ENCODE assay signal across 1 cellular context in genomic region chrX:55116589-55116988, GRCh38.
TF ChIP-seq lines count a peak whose summit lies in the region.
"Not testable (repeated sequence)": the region's sequence is repeated elsewhere in the genome, so short reads cannot be mapped to it uniquely, and the experiment has no call there.

No MANE protein-coding gene starts in this region.

TF ChIP-seq in K562, 482 proteins besides CTCF, POLR2A, EP300 and RAD21 (continues in another document):
- TF ChIP-seq PML (IDR thresholded peaks at IDR 0.05; ENCODE audit: low read length): peak; percentile 88
- TF ChIP-seq, protein P1, sequence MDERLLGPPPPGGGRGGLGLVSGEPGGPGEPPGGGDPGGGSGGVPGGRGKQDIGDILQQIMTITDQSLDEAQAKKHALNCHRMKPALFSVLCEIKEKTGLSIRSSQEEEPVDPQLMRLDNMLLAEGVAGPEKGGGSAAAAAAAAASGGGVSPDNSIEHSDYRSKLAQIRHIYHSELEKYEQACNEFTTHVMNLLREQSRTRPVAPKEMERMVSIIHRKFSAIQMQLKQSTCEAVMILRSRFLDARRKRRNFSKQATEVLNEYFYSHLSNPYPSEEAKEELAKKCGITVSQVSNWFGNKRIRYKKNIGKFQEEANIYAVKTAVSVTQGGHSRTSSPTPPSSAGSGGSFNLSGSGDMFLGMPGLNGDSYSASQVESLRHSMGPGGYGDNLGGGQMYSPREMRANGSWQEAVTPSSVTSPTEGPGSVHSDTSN (CRISPR knock-in tag; IDR thresholded peaks at IDR 0.05; ENCODE audit: low read depth): not testable (repeated sequence)
- TF ChIP-seq, protein P1 (tag; conservative IDR thresholded peaks at IDR 0.05; ENCODE audit: low read depth): peak; percentile 73
- TF ChIP-seq HDAC3 (IDR thresholded peaks at IDR 0.05; ENCODE audit: borderline replicate concordance, partially characterized antibody): peak; percentile 85
- TF ChIP-seq NR2C2 (CRISPR knock-in tag; IDR thresholded peaks at IDR 0.05); FOXM1 (CRISPR knock-in tag; IDR thresholded peaks at IDR 0.05; ENCODE audit: low read depth); TEAD4 (CRISPR knock-in tag; IDR thresholded peaks at IDR 0.05; ENCODE audit: borderline replicate concordance): not testable (repeated sequence)
- 0 out of 2 replicates have a peak, but pooled peaks have one; percentile 27 for TF ChIP-seq NR2C2 (tag; IDR thresholded peaks at IDR 0.05)
- TF ChIP-seq, protein P2, sequence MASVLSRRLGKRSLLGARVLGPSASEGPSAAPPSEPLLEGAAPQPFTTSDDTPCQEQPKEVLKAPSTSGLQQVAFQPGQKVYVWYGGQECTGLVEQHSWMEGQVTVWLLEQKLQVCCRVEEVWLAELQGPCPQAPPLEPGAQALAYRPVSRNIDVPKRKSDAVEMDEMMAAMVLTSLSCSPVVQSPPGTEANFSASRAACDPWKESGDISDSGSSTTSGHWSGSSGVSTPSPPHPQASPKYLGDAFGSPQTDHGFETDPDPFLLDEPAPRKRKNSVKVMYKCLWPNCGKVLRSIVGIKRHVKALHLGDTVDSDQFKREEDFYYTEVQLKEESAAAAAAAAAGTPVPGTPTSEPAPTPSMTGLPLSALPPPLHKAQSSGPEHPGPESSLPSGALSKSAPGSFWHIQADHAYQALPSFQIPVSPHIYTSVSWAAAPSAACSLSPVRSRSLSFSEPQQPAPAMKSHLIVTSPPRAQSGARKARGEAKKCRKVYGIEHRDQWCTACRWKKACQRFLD (CRISPR knock-in tag; IDR thresholded peaks at IDR 0.05): peak; percentile 45; the same call in 1 of the 2 replicates
- peak; percentile 85 for TF ChIP-seq GATA2 (CRISPR knock-in tag; IDR thresholded peaks at IDR 0.05)
- TF ChIP-seq, protein P3, sequence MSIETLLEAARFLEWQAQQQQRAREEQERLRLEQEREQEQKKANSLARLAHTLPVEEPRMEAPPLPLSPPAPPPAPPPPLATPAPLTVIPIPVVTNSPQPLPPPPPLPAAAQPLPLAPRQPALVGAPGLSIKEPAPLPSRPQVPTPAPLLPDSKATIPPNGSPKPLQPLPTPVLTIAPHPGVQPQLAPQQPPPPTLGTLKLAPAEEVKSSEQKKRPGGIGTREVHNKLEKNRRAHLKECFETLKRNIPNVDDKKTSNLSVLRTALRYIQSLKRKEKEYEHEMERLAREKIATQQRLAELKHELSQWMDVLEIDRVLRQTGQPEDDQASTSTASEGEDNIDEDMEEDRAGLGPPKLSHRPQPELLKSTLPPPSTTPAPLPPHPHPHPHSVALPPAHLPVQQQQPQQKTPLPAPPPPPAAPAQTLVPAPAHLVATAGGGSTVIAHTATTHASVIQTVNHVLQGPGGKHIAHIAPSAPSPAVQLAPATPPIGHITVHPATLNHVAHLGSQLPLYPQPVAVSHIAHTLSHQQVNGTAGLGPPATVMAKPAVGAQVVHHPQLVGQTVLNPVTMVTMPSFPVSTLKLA (conservative IDR thresholded peaks at IDR 0.05): peak in 1 of 2 experiments; percentile 45; a peak in 2 of 4 replicates
- peak; percentile 12 for TF ChIP-seq NEUROD1 (IDR thresholded peaks at IDR 0.05; ENCODE audit: borderline replicate concordance, low read depth, low read length, partially characterized antibody)
- TF ChIP-seq CC2D1A (IDR thresholded peaks at IDR 0.05): peak; percentile 78; the same call in 1 of the 2 replicates
- peak; percentile 80 for TF ChIP-seq FOXM1 (IDR thresholded peaks at IDR 0.05; ENCODE audit: low read depth)
- peak; percentile 92 for TF ChIP-seq LEF1 (IDR thresholded peaks at IDR 0.05)
- peak; percentile 83 to 84 for TF ChIP-seq KDM1A (IDR thresholded peaks at IDR 0.05)
- TF ChIP-seq ETV1 (tag; conservative IDR thresholded peaks at IDR 0.05; ENCODE audit: low read depth): 0 out of 2 replicates have a peak, but pooled peaks have one; percentile 8
- peak; percentile 28; the same call in 1 of the 2 replicates for TF ChIP-seq ADNP (tag; IDR thresholded peaks at IDR 0.05)
- TF ChIP-seq PHB2 (IDR thresholded peaks at IDR 0.05; ENCODE audit: low read depth): peak; percentile 59; the same call in 1 of the 2 replicates
- peak; percentile 44; the same call in 1 of the 2 replicates for TF ChIP-seq CREM (IDR thresholded peaks at IDR 0.05; ENCODE audit: low read depth)
- TF ChIP-seq, protein P4, sequence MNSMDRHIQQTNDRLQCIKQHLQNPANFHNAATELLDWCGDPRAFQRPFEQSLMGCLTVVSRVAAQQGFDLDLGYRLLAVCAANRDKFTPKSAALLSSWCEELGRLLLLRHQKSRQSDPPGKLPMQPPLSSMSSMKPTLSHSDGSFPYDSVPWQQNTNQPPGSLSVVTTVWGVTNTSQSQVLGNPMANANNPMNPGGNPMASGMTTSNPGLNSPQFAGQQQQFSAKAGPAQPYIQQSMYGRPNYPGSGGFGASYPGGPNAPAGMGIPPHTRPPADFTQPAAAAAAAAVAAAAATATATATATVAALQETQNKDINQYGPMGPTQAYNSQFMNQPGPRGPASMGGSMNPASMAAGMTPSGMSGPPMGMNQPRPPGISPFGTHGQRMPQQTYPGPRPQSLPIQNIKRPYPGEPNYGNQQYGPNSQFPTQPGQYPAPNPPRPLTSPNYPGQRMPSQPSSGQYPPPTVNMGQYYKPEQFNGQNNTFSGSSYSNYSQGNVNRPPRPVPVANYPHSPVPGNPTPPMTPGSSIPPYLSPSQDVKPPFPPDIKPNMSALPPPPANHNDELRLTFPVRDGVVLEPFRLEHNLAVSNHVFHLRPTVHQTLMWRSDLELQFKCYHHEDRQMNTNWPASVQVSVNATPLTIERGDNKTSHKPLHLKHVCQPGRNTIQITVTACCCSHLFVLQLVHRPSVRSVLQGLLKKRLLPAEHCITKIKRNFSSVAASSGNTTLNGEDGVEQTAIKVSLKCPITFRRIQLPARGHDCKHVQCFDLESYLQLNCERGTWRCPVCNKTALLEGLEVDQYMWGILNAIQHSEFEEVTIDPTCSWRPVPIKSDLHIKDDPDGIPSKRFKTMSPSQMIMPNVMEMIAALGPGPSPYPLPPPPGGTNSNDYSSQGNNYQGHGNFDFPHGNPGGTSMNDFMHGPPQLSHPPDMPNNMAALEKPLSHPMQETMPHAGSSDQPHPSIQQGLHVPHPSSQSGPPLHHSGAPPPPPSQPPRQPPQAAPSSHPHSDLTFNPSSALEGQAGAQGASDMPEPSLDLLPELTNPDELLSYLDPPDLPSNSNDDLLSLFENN (IDR thresholded peaks at IDR 0.05; ENCODE audit: low read depth in 2 of 2, low read length in 2 of 2): peak in 1 of 2 experiments; percentile 79; a peak in 2 of 4 replicates
- peak; percentile 84 for TF ChIP-seq NFIC (IDR thresholded peaks at IDR 0.05)
- TF ChIP-seq SMARCA4 (IDR thresholded peaks at IDR 0.05): peak; percentile 92
- peak in 1 of 2 experiments; percentile 44; a peak in 2 of 4 replicates for TF ChIP-seq HDAC1 (IDR thresholded peaks at IDR 0.05)
- TF ChIP-seq ZNF589 (CRISPR knock-in tag; IDR thresholded peaks at IDR 0.05; ENCODE audit: low read depth): peak; percentile 80; the same call in 1 of the 2 replicates
- peak; percentile 87 to 95; a peak in 3 of 4 replicates for TF ChIP-seq TEAD1 (CRISPR knock-in tag; IDR thresholded peaks at IDR 0.05)
- 0 out of 4 replicates have a peak, but pooled peaks of 1 of the 2 experiments have one; percentile 44 for TF ChIP-seq ZNF639 (CRISPR knock-in tag; conservative IDR thresholded peaks at IDR 0.05 in 1 of 2, IDR thresholded peaks at IDR 0.05 in 1 of 2)
- peak; percentile 88 for TF ChIP-seq CXXC5 (CRISPR knock-in tag; IDR thresholded peaks at IDR 0.05)
- TF ChIP-seq TEAD2 (tag; IDR thresholded peaks at IDR 0.05): peak; percentile 88
- peak; percentile 97 for TF ChIP-seq TCF3 (CRISPR knock-in tag; IDR thresholded peaks at IDR 0.05)
- TF ChIP-seq SOX6 (IDR thresholded peaks at IDR 0.05): peak; percentile 88
- 0 out of 6 replicates have a peak, but pooled peaks of 1 of the 3 experiments have one; percentile 20 for TF ChIP-seq ZBTB11 (CRISPR knock-in tag; IDR thresholded peaks at IDR 0.05)
- TF ChIP-seq TEAD4 (IDR thresholded peaks at IDR 0.05; ENCODE audit: low read length): peak; percentile 97
- TF ChIP-seq RNF2 (IDR thresholded peaks at IDR 0.05): peak; percentile 60; the same call in 1 of the 2 replicates
- peak; percentile 49 for TF ChIP-seq DACH1 (IDR thresholded peaks at IDR 0.05; ENCODE audit: partially characterized antibody)
- TF ChIP-seq ARNT (IDR thresholded peaks at IDR 0.05): peak; percentile 58 to 68; a peak in 2 of 4 replicates
- TF ChIP-seq ARID1B (IDR thresholded peaks at IDR 0.05): peak; percentile 97
- TF ChIP-seq CBFA2T3 (IDR thresholded peaks at IDR 0.05): peak; percentile 95
- TF ChIP-seq NCOA2 (IDR thresholded peaks at IDR 0.05; ENCODE audit: partially characterized antibody in 2 of 2): peak in 1 of 2 experiments; percentile 53
- TF ChIP-seq BCOR (IDR thresholded peaks at IDR 0.05): 0 out of 2 replicates have a peak, but pooled peaks have one; percentile 15
- TF ChIP-seq SMARCE1 (IDR thresholded peaks at IDR 0.05): peak; percentile 91
- TF ChIP-seq DMBX1 (CRISPR knock-in tag; IDR thresholded peaks at IDR 0.05; ENCODE audit: borderline replicate concordance): peak; percentile 42; the same call in 1 of the 2 replicates
- peak; percentile 43; the same call in 1 of the 2 replicates for TF ChIP-seq CTBP1 (IDR thresholded peaks at IDR 0.05; ENCODE audit: borderline replicate concordance)
- peak; percentile 94 for TF ChIP-seq MTA2 (IDR thresholded peaks at IDR 0.05; ENCODE audit: low read depth)
- peak; percentile 66 to 72; a peak in 3 of 4 replicates for TF ChIP-seq TRIM24 (IDR thresholded peaks at IDR 0.05)
- peak; percentile 81 for TF ChIP-seq MEIS2 (IDR thresholded peaks at IDR 0.05; ENCODE audit: partially characterized antibody)
- peak; percentile 79 for TF ChIP-seq VEZF1 (CRISPR knock-in tag; IDR thresholded peaks at IDR 0.05)
- TF ChIP-seq CBFA2T2 (conservative IDR thresholded peaks at IDR 0.05): peak; percentile 94
- peak; percentile 85 for TF ChIP-seq SMAD4 (CRISPR knock-in tag; conservative IDR thresholded peaks at IDR 0.05)
- TF ChIP-seq FOXK2 (conservative IDR thresholded peaks at IDR 0.05 in 1 of 2, IDR thresholded peaks at IDR 0.05 in 1 of 2; ENCODE audit: low read depth in 2 of 2): peak; percentile 19 to 59; a peak in 1 of 4 replicates
- TF ChIP-seq, protein P5, sequence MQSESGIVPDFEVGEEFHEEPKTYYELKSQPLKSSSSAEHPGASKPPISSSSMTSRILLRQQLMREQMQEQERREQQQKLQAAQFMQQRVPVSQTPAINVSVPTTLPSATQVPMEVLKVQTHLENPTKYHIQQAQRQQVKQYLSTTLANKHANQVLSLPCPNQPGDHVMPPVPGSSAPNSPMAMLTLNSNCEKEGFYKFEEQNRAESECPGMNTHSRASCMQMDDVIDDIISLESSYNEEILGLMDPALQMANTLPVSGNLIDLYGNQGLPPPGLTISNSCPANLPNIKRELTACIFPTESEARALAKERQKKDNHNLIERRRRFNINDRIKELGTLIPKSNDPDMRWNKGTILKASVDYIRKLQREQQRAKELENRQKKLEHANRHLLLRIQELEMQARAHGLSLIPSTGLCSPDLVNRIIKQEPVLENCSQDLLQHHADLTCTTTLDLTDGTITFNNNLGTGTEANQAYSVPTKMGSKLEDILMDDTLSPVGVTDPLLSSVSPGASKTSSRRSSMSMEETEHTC (IDR thresholded peaks at IDR 0.05): peak; percentile 53; the same call in 1 of the 2 replicates
- TF ChIP-seq POLR2AphosphoS5 (IDR thresholded peaks at IDR 0.05; ENCODE audit: control insufficient read depth, insufficient read depth, low read depth, low read length): peak; percentile 83
- peak; percentile 96 for TF ChIP-seq TAL1 (IDR thresholded peaks at IDR 0.05)
- TF ChIP-seq EHMT2 (IDR thresholded peaks at IDR 0.05): 0 out of 2 replicates have a peak, but pooled peaks have one; percentile 28
